In genomic region chr19:35065574-35065973, GRCh38 we compare ENCODE assay signal across 1 cellular context.
TF ChIP-seq lines count a peak whose summit lies in the region.

No MANE protein-coding gene starts in this region.

TF ChIP-seq in H1, 55 proteins besides CTCF, POLR2A, EP300 and RAD21:
- TF ChIP-seq BCL11A (IDR thresholded peaks at IDR 0.05; ENCODE audit: low read depth in 2 of 2, low read length in 2 of 2) (no peak), E2F6 (IDR thresholded peaks at IDR 0.05) (no peak), ATF3 (IDR thresholded peaks at IDR 0.05; ENCODE audit: insufficient read depth, low read depth, low read length) (no peak), CHD2 (IDR thresholded peaks at IDR 0.05; ENCODE audit: low read length) (no peak), HDAC2 (IDR thresholded peaks at IDR 0.05; ENCODE audit: borderline replicate concordance in 1 of 2, low read depth in 2 of 2, low read length in 2 of 2) (no peak), ZNF274 (IDR thresholded peaks at IDR 0.05; ENCODE audit: borderline replicate concordance, extremely low read depth, low read length) (no peak), RFX5 (IDR thresholded peaks at IDR 0.05; ENCODE audit: borderline replicate concordance, low read depth, low read length) (no peak), MAFK (IDR thresholded peaks at IDR 0.05; ENCODE audit: low read depth, low read length) (no peak), KDM1A (IDR thresholded peaks at IDR 0.05; ENCODE audit: borderline replicate concordance, low read length) (no peak), SIN3A (conservative IDR thresholded peaks at IDR 0.05 in 1 of 2, IDR thresholded peaks at IDR 0.05 in 1 of 2; ENCODE audit: low read depth in 1 of 2, low read length in 2 of 2) (no peak), BACH1 (IDR thresholded peaks at IDR 0.05; ENCODE audit: low read length) (no peak), TEAD4 (IDR thresholded peaks at IDR 0.05; ENCODE audit: low read depth, low read length) (no peak)
